ENCODE assay signal across 9 cellular contexts in genomic region chr7:71506822-71507221, GRCh38.
"Had no signal": no experiment of that assay in that cellular context is flagged by ENCODE, and none has a peak within 500 bp of the region (broad histone marks: within the 10 kb centered on the region; RNA-seq: fewer than 3 reads in every experiment).

No MANE protein-coding gene starts in this region.

- H3K36me3 ChIP-seq: HAP-1 had no signal

- H3K4me1 ChIP-seq: HAP-1 had no signal

- H3K9me3 Mint-ChIP-seq: H9 had no signal

- H3K9me3 ChIP-seq: HAP-1 had no signal

- H3K4me3 ChIP-seq: GM23248, GM23338, HAP-1 had no signal

- H3K27ac Mint-ChIP-seq: HFFc6 had no signal

- H3K27ac ChIP-seq: GM23248 had no signal

- H3K9ac ChIP-seq: GM23248 had no signal

- DNase-seq: GM23248, GOT3, H7, H9, HCEC 1CT, HFFc6 had no signal

- H3K4me2 ChIP-seq: GM23338 had no signal

- H3K4me3 Mint-ChIP-seq: GM23338, H9, HFFc6 had no signal

- ATAC-seq: GM23338, HCT116 had no signal
